1 cellular context compared by ENCODE assay signal in the genomic region with DNA sequence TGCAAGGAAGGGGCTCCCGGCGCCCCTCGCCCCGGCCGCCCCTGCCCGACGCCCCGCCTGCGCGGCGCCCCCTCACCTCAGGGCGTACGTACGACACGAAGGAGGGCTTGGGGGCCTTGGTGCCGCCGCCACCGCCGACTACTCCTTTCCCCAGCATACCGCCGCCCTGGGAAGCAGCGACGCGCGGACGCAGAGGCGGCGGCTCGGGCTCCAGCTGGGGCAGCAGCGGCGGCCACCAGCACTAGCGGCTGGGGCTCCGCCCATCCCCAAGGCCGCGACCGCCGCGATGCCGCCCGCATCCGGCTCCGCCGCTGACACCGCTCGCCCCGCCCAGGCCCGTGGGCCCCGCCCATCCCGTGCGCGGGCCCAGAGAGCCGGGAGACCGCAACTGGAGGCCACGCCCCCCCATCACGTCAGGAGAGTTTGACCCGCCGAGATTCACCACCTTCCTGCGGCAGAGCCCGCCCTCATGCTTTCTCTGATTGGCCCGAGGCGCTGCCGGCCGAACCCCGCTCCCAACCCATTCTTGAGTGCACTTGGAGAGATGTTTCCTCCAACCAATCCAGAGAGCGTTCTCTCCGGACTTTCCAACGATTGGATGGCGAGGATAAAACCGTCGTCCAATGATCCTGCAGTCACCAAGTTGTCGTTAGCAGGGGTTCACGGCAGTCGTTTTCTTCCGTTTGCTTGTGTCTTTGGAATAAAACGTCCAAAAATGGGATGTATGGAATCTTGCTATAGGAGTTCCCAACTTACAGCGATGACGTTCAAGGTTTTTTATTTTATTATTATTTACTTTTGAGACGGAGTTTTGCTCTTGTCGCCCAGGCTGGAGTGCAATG.
TF ChIP-seq lines count a peak whose summit lies in the region.

A gene with protein sequence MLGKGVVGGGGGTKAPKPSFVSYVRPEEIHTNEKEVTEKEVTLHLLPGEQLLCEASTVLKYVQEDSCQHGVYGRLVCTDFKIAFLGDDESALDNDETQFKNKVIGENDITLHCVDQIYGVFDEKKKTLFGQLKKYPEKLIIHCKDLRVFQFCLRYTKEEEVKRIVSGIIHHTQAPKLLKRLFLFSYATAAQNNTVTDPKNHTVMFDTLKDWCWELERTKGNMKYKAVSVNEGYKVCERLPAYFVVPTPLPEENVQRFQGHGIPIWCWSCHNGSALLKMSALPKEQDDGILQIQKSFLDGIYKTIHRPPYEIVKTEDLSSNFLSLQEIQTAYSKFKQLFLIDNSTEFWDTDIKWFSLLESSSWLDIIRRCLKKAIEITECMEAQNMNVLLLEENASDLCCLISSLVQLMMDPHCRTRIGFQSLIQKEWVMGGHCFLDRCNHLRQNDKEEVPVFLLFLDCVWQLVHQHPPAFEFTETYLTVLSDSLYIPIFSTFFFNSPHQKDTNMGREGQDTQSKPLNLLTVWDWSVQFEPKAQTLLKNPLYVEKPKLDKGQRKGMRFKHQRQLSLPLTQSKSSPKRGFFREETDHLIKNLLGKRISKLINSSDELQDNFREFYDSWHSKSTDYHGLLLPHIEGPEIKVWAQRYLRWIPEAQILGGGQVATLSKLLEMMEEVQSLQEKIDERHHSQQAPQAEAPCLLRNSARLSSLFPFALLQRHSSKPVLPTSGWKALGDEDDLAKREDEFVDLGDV (minus strand): TSS at position 258 of the 842 bp plus-strand sequence. CDS start 101 bp downstream, at position 157.

TF ChIP-seq in SK-N-SH, 30 proteins besides CTCF, POLR2A, EP300 and RAD21 (continued from another document):
- TF ChIP-seq, protein P1, sequence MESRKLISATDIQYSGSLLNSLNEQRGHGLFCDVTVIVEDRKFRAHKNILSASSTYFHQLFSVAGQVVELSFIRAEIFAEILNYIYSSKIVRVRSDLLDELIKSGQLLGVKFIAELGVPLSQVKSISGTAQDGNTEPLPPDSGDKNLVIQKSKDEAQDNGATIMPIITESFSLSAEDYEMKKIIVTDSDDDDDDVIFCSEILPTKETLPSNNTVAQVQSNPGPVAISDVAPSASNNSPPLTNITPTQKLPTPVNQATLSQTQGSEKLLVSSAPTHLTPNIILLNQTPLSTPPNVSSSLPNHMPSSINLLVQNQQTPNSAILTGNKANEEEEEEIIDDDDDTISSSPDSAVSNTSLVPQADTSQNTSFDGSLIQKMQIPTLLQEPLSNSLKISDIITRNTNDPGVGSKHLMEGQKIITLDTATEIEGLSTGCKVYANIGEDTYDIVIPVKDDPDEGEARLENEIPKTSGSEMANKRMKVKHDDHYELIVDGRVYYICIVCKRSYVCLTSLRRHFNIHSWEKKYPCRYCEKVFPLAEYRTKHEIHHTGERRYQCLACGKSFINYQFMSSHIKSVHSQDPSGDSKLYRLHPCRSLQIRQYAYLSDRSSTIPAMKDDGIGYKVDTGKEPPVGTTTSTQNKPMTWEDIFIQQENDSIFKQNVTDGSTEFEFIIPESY (IDR thresholded peaks at IDR 0.05; ENCODE audit: borderline replicate concordance, low read depth), result no peak
- TF ChIP-seq FOXM1 (IDR thresholded peaks at IDR 0.05; ENCODE audit: low read depth) (no peak), NRF1 (IDR thresholded peaks at IDR 0.05; ENCODE audit: low read depth, low read length) (peak; percentile 60), TEAD4 (IDR thresholded peaks at IDR 0.05; ENCODE audit: borderline replicate concordance, insufficient read depth) (no peak), FOSL2 (IDR thresholded peaks at IDR 0.05; ENCODE audit: borderline replicate concordance, low read depth) (no peak), MEF2A (IDR thresholded peaks at IDR 0.05; ENCODE audit: borderline replicate concordance, low read depth) (no peak), TCF12 (IDR thresholded peaks at IDR 0.05) (no peak), POLR2AphosphoS5 (IDR thresholded peaks at IDR 0.05; ENCODE audit: low read depth, low read length) (peak; percentile 97), SIN3A (IDR thresholded peaks at IDR 0.05; ENCODE audit: borderline replicate concordance, low read depth, low read length) (no peak), TAF1 (IDR thresholded peaks at IDR 0.05; ENCODE audit: borderline replicate concordance, low read depth, low read length) (peak; percentile 68), SMC3 (IDR thresholded peaks at IDR 0.05; ENCODE audit: low read depth, low read length) (no peak), EZH2phosphoT487 (IDR thresholded peaks at IDR 0.05; ENCODE audit: borderline replicate concordance, low read depth) (no peak), JUND (IDR thresholded peaks at IDR 0.05) (no peak), MXI1 (IDR thresholded peaks at IDR 0.05; ENCODE audit: low read depth, low read length) (peak; percentile 58; the same call in 1 of the 2 replicates), CHD2 (IDR thresholded peaks at IDR 0.05; ENCODE audit: low read length, partially characterized antibody) (peak; percentile 92), ELF1 (IDR thresholded peaks at IDR 0.05) (no peak), RFX5 (IDR thresholded peaks at IDR 0.05; ENCODE audit: low read length) (peak; percentile 96), YY1 (IDR thresholded peaks at IDR 0.05; ENCODE audit: low read depth) (no peak; the same call in 1 of the 2 replicates)
- TF ChIP-seq, protein P2, sequence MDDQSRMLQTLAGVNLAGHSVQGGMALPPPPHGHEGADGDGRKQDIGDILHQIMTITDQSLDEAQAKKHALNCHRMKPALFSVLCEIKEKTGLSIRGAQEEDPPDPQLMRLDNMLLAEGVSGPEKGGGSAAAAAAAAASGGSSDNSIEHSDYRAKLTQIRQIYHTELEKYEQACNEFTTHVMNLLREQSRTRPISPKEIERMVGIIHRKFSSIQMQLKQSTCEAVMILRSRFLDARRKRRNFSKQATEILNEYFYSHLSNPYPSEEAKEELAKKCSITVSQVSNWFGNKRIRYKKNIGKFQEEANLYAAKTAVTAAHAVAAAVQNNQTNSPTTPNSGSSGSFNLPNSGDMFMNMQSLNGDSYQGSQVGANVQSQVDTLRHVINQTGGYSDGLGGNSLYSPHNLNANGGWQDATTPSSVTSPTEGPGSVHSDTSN (IDR thresholded peaks at IDR 0.05), result peak; percentile 100
- TF ChIP-seq, protein P3, sequence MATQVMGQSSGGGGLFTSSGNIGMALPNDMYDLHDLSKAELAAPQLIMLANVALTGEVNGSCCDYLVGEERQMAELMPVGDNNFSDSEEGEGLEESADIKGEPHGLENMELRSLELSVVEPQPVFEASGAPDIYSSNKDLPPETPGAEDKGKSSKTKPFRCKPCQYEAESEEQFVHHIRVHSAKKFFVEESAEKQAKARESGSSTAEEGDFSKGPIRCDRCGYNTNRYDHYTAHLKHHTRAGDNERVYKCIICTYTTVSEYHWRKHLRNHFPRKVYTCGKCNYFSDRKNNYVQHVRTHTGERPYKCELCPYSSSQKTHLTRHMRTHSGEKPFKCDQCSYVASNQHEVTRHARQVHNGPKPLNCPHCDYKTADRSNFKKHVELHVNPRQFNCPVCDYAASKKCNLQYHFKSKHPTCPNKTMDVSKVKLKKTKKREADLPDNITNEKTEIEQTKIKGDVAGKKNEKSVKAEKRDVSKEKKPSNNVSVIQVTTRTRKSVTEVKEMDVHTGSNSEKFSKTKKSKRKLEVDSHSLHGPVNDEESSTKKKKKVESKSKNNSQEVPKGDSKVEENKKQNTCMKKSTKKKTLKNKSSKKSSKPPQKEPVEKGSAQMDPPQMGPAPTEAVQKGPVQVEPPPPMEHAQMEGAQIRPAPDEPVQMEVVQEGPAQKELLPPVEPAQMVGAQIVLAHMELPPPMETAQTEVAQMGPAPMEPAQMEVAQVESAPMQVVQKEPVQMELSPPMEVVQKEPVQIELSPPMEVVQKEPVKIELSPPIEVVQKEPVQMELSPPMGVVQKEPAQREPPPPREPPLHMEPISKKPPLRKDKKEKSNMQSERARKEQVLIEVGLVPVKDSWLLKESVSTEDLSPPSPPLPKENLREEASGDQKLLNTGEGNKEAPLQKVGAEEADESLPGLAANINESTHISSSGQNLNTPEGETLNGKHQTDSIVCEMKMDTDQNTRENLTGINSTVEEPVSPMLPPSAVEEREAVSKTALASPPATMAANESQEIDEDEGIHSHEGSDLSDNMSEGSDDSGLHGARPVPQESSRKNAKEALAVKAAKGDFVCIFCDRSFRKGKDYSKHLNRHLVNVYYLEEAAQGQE (IDR thresholded peaks at IDR 0.05; ENCODE audit: low read depth, low read length), result no peak
- TF ChIP-seq, protein P4, sequence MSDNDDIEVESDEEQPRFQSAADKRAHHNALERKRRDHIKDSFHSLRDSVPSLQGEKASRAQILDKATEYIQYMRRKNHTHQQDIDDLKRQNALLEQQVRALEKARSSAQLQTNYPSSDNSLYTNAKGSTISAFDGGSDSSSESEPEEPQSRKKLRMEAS (IDR thresholded peaks at IDR 0.05; ENCODE audit: low read depth), result no peak
